In genomic region chr11:62599069-62599696, GRCh38 we compare ENCODE assay signal across 8 cellular contexts.
DNase-seq lines count a peak whose midpoint lies in the region; ATAC-seq lines count a peak whose summit lies in the region.

No MANE protein-coding gene starts in this region.

- ATAC-seq in GM18907 (IDR thresholded peaks at IDR 0.05; ENCODE audit: unreplicated experiment), result peak; percentile 48
- peak; percentile 48 for ATAC-seq in HG03280 (IDR thresholded peaks at IDR 0.05; ENCODE audit: unreplicated experiment)

- DNase-seq in ACHN, result peak; percentile 91
- DNase-seq in NCI-H524 (lab: John Stamatoyannopoulos, UW), result peak; percentile 84 to 91
- DNase-seq in activated CD4-positive, alpha-beta T cell treated with anti-CD3 and anti-CD28 coated beads for 4 hours, result peak; percentile 94 to 95
- DNase-seq in left kidney (ENCODE audit: low read depth, low spot score), result peak; percentile 99
- DNase-seq in stimulated activated CD4-positive, alpha-beta T cell treated with anti-CD3 and anti-CD28 coated beads, Interleukin-1b, Interleukin-23, amount 100 ng/mL, for 48 hours, result peak; percentile 98

- in situ Hi-C loops in ACHN (cut with HindIII; ENCODE audit: low pct_ligation_motif_present, low pct_unique_long_range_greater_than_20kb, low sequenced_read_pairs), result no loop called here

- peak overlapping the region; percentile 93 for H3K27ac ChIP-seq in cingulate gyrus (ENCODE audit: low read depth, low read length)

Comparison
In these comparisons a context has a peak if more than half of its experiments do, and no peak if none do; other contexts are left out.
1. Peak in every context shown above with its lines: DNase-seq, ATAC-seq and H3K27ac ChIP-seq.